ENCODE assay signal across 26 cellular contexts in the genomic region with DNA sequence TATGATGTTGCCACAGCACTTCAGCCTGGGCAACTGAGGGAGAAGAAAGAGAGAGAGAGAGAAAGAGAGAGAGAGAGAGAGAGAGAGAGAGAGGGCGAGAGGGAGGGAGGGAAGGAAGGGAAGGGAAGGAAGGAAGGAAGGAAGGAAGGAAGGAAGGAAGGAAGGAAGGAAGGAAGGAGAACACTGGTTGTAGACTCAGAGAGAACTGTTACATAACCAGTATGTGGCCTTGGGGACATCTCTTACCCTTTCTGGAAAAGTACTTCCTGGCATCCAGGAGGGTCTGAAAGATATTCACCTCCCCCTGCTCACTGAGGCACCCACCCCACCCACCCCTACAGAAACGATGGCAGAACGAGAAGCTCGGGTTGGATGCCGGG. TPM values are rescaled to one million over a fixed set of nuclear protein-coding genes. Genes with fewer than 3 reads are reported as not detected.
A peak's percentile ranks its signal among the peaks of the same experiment; 100 is the strongest.
DNase-seq lines count a peak whose midpoint lies in the region; ATAC-seq and TF ChIP-seq lines count a peak whose summit lies in the region.
"Had no signal": no experiment of that assay in that cellular context is flagged by ENCODE, and none has a peak within 500 bp of the region (broad histone marks: within the 10 kb centered on the region; RNA-seq: fewer than 3 reads in every experiment).

No MANE protein-coding gene starts in this region.

- no peak overlapping the region for H2AFZ ChIP-seq in SU-DHL-6 (ENCODE audit: low read depth, low read length, severe bottlenecking)

- H3K9me3 ChIP-seq in A673 (ENCODE audit: low read depth, low read length, poor library complexity, severe bottlenecking) (no peaks in the 10 kb centered on the region), BLaER1 (no peaks in the 10 kb centered on the region), SU-DHL-6 (ENCODE audit: insufficient read depth, low read length) (no peaks in the 10 kb centered on the region), aorta (ENCODE audit: control insufficient read depth, low read length) (no peaks in the 10 kb centered on the region)
- H3K9me3 ChIP-seq: left lung, Peyer's patch, SJSA1 had no signal

- H3K4me2 ChIP-seq in BLaER1 (peak overlapping the region; percentile 99), SU-DHL-6 (ENCODE audit: low read depth, low read length, poor library complexity, severe bottlenecking) (peak overlapping the region; percentile 98)
- H3K4me2 ChIP-seq: smooth muscle cell had no signal

- H3K9me2 ChIP-seq in SU-DHL-6 (replicated peaks; ENCODE audit: insufficient read depth, low read length) = no peaks in the 10 kb centered on the region

- DNase-seq in A673 (ENCODE audit: low spot score) (peak; percentile 88), immature natural killer cell (no peak), aorta (no peak), NCI-H1694 treated with DMSO at 0.1 percent for 48 hours (lab: John Stamatoyannopoulos, UW) (no peak), C1 segment of cervical spinal cord (lab: John Stamatoyannopoulos, UW) (no peak)
- DNase-seq: activated CD4-positive, alpha-beta T cell treated with anti-CD3 and anti-CD28 coated beads for 4 hours; HCEC 1CT; head of caudate nucleus; KG1; left lung; MV-4-11; NCI-H187 treated with DMSO at 0.1 percent for 48 hours; NCI-H345; occipital lobe; Peyer's patch; stimulated activated CD4-positive, alpha-beta T cell treated with anti-CD3 and anti-CD28 coated beads, Interleukin-4, amount 100 ng/mL, for 24 hours had no signal

- H3K27me3 ChIP-seq in A673 (replicated peaks; ENCODE audit: insufficient read depth, low read depth, low read length, poor library complexity) (no peaks in the 10 kb centered on the region), BLaER1 (no peaks in the 10 kb centered on the region), SU-DHL-6 (ENCODE audit: low read length) (no peaks in the 10 kb centered on the region), aorta (ENCODE audit: control insufficient read depth in 1 of 2, insufficient read depth in 2 of 2, low read length in 1 of 2) (no peaks in the 10 kb centered on the region)
- H3K27me3 ChIP-seq: left lung, Peyer's patch, SJSA1 had no signal

- H4K20me1 ChIP-seq in BLaER1 (peaks cover 27% of the 10 kb centered on the region), SU-DHL-6 (ENCODE audit: low read depth, low read length) (no peaks in the 10 kb centered on the region)

- peaks cover 43% of the 10 kb centered on the region for H3K79me2 ChIP-seq in SU-DHL-6 (ENCODE audit: insufficient read depth, low read length)

- peak overlapping the region in 2 of 5 donors; percentile 2 to 55 for H3K4me3 Mint-ChIP-seq in immature natural killer cell

- no TSS peak for BruUV-seq in A673 (replicated peaks; lab: Mats Ljungman, UMichigan)

- WGBS in aorta, 2 donors = 61 to 65% methylated on average over 4 to 5 of the region's 5 CpGs

- CTCF ChIA-PET in A673 (lab: Charles Lee) = interaction anchor here (0.6 kb wide), 1 partner anchor 158 kb away, joined by 5 read pairs; no protein-coding TSS in a partner anchor

- no peak overlapping the region for H3K9ac ChIP-seq in BLaER1
- peak overlapping the region; percentile 99 for H3K9ac ChIP-seq in SU-DHL-6 (ENCODE audit: low read length)

- H3K27ac ChIP-seq in A673 (ENCODE audit: low read depth, low read length, poor library complexity, severe bottlenecking) (peak overlapping the region; percentile 91), BLaER1 (peak overlapping the region; percentile 97), SU-DHL-6 (ENCODE audit: low read depth, low read length) (peak overlapping the region; percentile 100), aorta (ENCODE audit: low read depth in 1 of 2, low read length in 2 of 2) (no peak overlapping the region)
- H3K27ac ChIP-seq: SJSA1 had no signal

- peaks cover 70% of the 10 kb centered on the region for H3K4me1 ChIP-seq in A673 (ENCODE audit: insufficient read depth, low read length, poor library complexity, severe bottlenecking)
- H3K4me1 ChIP-seq in BLaER1 = peaks cover 72% of the 10 kb centered on the region
- H3K4me1 ChIP-seq in aorta (ENCODE audit: control insufficient read depth in 1 of 2, insufficient read depth in 2 of 2, low read length in 2 of 2) = no peaks in the 10 kb centered on the region

- H3K36me3 ChIP-seq in A673 (ENCODE audit: insufficient read depth, low read length, poor library complexity, severe bottlenecking) (no peaks in the 10 kb centered on the region), BLaER1 (peaks cover 21% of the 10 kb centered on the region), SU-DHL-6 (ENCODE audit: low read length) (peaks cover 20% of the 10 kb centered on the region), aorta (ENCODE audit: control insufficient read depth in 1 of 2, insufficient read depth in 2 of 2, low read length in 1 of 2) (no peaks in the 10 kb centered on the region)
- H3K36me3 ChIP-seq: left lung, Peyer's patch had no signal

- peaks cover 44 to 75% of the 10 kb centered on the region in 2 donors for H3K4me1 Mint-ChIP-seq in immature natural killer cell

- intact Hi-C loops in A673 (cut with micrococcal nuclease; ENCODE audit: unreplicated experiment) = loop anchor here (2.0 to 5.0 kb wide), 3 partner anchors 52 to 152 kb away; no protein-coding TSS in a partner anchor
- intact Hi-C loops in aorta (cut with DNase I) = loop anchor here (5.0 to 10.0 kb wide), 2 partner anchors 74 to 77 kb away; a partner anchor contains a TSS

- POLR2A ChIA-PET in A673 (lab: Charles Lee; ENCODE audit: low non-redundant PET) = interaction anchor here (0.7 kb wide), 1 partner anchor 28 kb away, joined by 9 read pairs; no protein-coding TSS in a partner anchor

- H3K27ac Mint-ChIP-seq in immature natural killer cell = peak overlapping the region in 5 of 6 donors; percentile 57 to 87 (median 78)
- H3K27ac Mint-ChIP-seq: brain had no signal

- H3K4me3 ChIP-seq in A673 (ENCODE audit: low read depth, low read length, poor library complexity, severe bottlenecking) (no peak overlapping the region), BLaER1 (peak overlapping the region; percentile 80; the same call in 1 of the 2 replicates), SU-DHL-6 (ENCODE audit: insufficient read depth, low read length, poor library complexity, severe bottlenecking) (no peak overlapping the region), aorta (ENCODE audit: low read length in 2 of 2) (no peak overlapping the region)
- H3K4me3 ChIP-seq: left lung, Peyer's patch, SJSA1, smooth muscle cell had no signal

- H3K36me3 Mint-ChIP-seq in immature natural killer cell = peaks cover 0 to 5% (median 4%) of the 10 kb centered on the region in 3 donors
- H3K36me3 Mint-ChIP-seq: brain had no signal

- peaks cover 74% of the 10 kb centered on the region for H3F3A ChIP-seq in SU-DHL-6 (ENCODE audit: insufficient read depth)

- H3K27me3 Mint-ChIP-seq in immature natural killer cell (ENCODE audit: low read depth in 3 of 3) = peaks cover 16 to 25% (median 17%) of the 10 kb centered on the region in 3 donors

- ATAC-seq in aorta (ENCODE audit: low FRiP score) (no peak), GM18867 (IDR thresholded peaks at IDR 0.05; ENCODE audit: unreplicated experiment) (no peak)
- ATAC-seq: left lung had no signal

- no peaks in the 10 kb centered on the region for H3K9me3 Mint-ChIP-seq in immature natural killer cell
- H3K9me3 Mint-ChIP-seq: brain had no signal

- TF ChIP-seq CTCF in A673 (conservative IDR thresholded peaks at IDR 0.05; ENCODE audit: low read depth, low read length) (no peak), SU-DHL-6 (IDR thresholded peaks at IDR 0.05; ENCODE audit: insufficient read depth, low read length, poor library complexity, severe bottlenecking) (no peak)

RNA-seq across cellular contexts. Expression of a gene that starts 2.7 kb away (rescaled TPM):
- total RNA-seq in A673 (2021) = 159 and 164 TPM in 2 replicates
- polyA plus RNA-seq in immature natural killer cell = 100 to 1,000 TPM; 129 to 394 (median 156) TPM
- 100 to 1,000 TPM in 1 of 2 donors, 10 to 100 TPM in 1; 95.5 to 137 TPM for total RNA-seq in aorta
- 100 to 1,000 TPM in 1 of 2 donors, 10 to 100 TPM in 1; 29.8 to 163 TPM for polyA plus RNA-seq in aorta

RNA-seq across cellular contexts. Expression of a gene that starts 3.2 kb away (rescaled TPM):
- 14.4 and 17.8 TPM in 2 replicates for total RNA-seq in A673 (2021)
- polyA plus RNA-seq in immature natural killer cell = 1 to 10 TPM; 4.1 to 8.3 (median 5.1) TPM
- total RNA-seq in aorta = 1 to 10 TPM in 1 of 2 donors, under 1 TPM in 1; 0.96 to 1.3 TPM
- polyA plus RNA-seq in aorta = under 1 TPM; 0.49 to 0.63 TPM
- total RNA-seq: occipital lobe, smooth muscle cell had no signal

RNA-seq across cellular contexts. Expression of a gene that starts 20.3 kb away (rescaled TPM):
- total RNA-seq in A673 (2021) = 2,479 and 2,559 TPM in 2 replicates
- polyA plus RNA-seq in immature natural killer cell = 1,000 to 10,000 TPM; 2,260 to 5,043 (median 3,564) TPM
- 1,000 to 10,000 TPM; 1,062 to 1,150 TPM for total RNA-seq in aorta
- 1,000 to 10,000 TPM; 2,268 to 2,335 TPM for polyA plus RNA-seq in aorta

RNA-seq across cellular contexts. Expression of a gene that starts 35.5 kb away (rescaled TPM):
- total RNA-seq in A673 (2021) (not detected in 2 replicates), aorta (not detected)
- polyA plus RNA-seq in immature natural killer cell (not detected), aorta (not detected)
- total RNA-seq: left lung, mononuclear cell, occipital lobe, Peyer's patch, renal cortical epithelial cell, SJSA1, smooth muscle cell, subcutaneous adipose tissue, ureter had no signal
- polyA plus RNA-seq: smooth muscle cell had no signal

RNA-seq across cellular contexts. Expression of a gene that starts 35.8 kb away (rescaled TPM):
- total RNA-seq in A673 (2021) (not detected in 2 replicates), aorta (not detected)
- polyA plus RNA-seq in immature natural killer cell (not detected), aorta (not detected)
- total RNA-seq: left lung, mononuclear cell, occipital lobe, Peyer's patch, renal cortical epithelial cell, SJSA1, smooth muscle cell, subcutaneous adipose tissue, ureter had no signal
- polyA plus RNA-seq: smooth muscle cell had no signal

Comparison
In these comparisons a context has a peak if more than half of its experiments do, and no peak if none do; other contexts are left out.
1. H3K27ac ChIP-seq: peak in A673 (single experiment), BLaER1 (single experiment) and SU-DHL-6 (single experiment); none in aorta (0 of 2).